1 cellular context compared by ENCODE assay signal in genomic region chr2:236833501-236834186, GRCh38.
A peak's percentile ranks its signal among the peaks of the same experiment; 100 is the strongest.
TF ChIP-seq lines count a peak whose summit lies in the region.

No MANE protein-coding gene starts in this region.

TF ChIP-seq in endothelial cell of umbilical vein, 7 proteins besides CTCF, POLR2A, EP300 and RAD21:
- TF ChIP-seq FOS (IDR thresholded peaks at IDR 0.05; ENCODE audit: borderline replicate concordance, insufficient read depth, low read length), result peak; percentile 49
- TF ChIP-seq MYC (IDR thresholded peaks at IDR 0.05; ENCODE audit: low read depth, low read length), result peak; percentile 25
- no peak for TF ChIP-seq EZH2 (IDR thresholded peaks at IDR 0.05; ENCODE audit: borderline replicate concordance, low read depth, low read length, severe bottlenecking)
- TF ChIP-seq, protein P1, sequence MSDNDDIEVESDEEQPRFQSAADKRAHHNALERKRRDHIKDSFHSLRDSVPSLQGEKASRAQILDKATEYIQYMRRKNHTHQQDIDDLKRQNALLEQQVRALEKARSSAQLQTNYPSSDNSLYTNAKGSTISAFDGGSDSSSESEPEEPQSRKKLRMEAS (IDR thresholded peaks at IDR 0.05; ENCODE audit: insufficient read depth, insufficient read length), result no peak
- peak; percentile 12 for TF ChIP-seq POLR2AphosphoS5 (IDR thresholded peaks at IDR 0.05; ENCODE audit: insufficient read depth, low read depth, low read length)
- TF ChIP-seq GATA2 (IDR thresholded peaks at IDR 0.05; ENCODE audit: insufficient read depth, insufficient read length, low read depth, low read length), result peak; percentile 87
- TF ChIP-seq JUN (IDR thresholded peaks at IDR 0.05; ENCODE audit: borderline replicate concordance, insufficient read depth, insufficient read length, low read depth), result peak; percentile 83
TF ChIP-seq in endothelial cell of umbilical vein: peak in this region for 5.
